ENCODE assay signal across 32 cellular contexts in the genomic region with DNA sequence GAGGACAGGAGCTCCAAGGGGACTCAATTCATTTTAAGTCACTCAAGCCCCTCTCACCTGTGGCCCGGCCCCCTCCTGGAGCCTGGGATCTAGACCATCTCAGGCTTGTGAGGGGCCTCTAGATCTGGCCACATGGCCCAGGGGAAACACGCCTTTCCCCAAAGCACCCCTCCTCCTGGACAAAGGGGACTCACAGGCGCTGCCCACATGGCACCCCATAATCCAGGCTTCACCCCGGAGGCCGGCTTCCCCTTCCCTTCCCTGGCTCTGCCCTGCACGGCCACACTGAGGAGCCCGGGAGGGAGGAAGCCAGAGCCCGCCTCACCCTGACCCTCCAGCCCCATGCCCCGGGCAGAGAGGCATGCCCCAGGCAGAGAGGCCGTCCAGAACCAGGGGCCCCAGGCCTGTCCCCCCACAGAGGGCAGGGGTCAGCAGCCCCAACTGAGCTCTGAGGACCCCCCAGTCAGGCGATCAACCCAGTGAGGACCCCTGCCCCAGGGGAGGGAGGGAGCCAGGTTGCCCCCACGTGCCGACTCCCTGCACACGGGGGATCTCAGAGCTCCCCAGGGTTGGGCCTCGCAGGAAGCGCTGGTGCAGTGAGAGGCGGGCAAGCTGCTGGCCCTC. TPM values are rescaled to one million over a fixed set of nuclear protein-coding genes. Genes with fewer than 3 reads are reported as not detected.
"Had no signal": no experiment of that assay in that cellular context is flagged by ENCODE, and none has a peak within 500 bp of the region (broad histone marks: within the 10 kb centered on the region; RNA-seq: fewer than 3 reads in every experiment).

No MANE protein-coding gene starts in this region.

- H3K9me3 ChIP-seq: breast epithelium, esophagus muscularis mucosa, heart right ventricle, left lung, lower lobe of right lung, neutrophil, ovary, sigmoid colon, stomach, thyroid gland, upper lobe of right lung had no signal

- H3K27ac ChIP-seq: breast epithelium, esophagus muscularis mucosa, heart right ventricle, left lung, lower lobe of right lung, neutrophil, ovary, sigmoid colon, stomach, thyroid gland, upper lobe of right lung had no signal

- H3K27ac Mint-ChIP-seq: activated CD4-positive, alpha-beta memory T cell treated with anti-CD3 and anti-CD28 coated beads, Interleukin-2, amount 10 ng/mL, durations not matched to agents 7 days and 5 days; activated CD4-positive, alpha-beta T cell treated with anti-CD3 and anti-CD28 coated beads, Interleukin-2, amount 10 ng/mL, durations not matched to agents 24 days and 14 days; activated naive CD4-positive, alpha-beta T cell treated with anti-CD3 and anti-CD28 coated beads, Interleukin-2, amount 50 U/mL, for 24 hours; activated naive CD8-positive, alpha-beta T cell treated with anti-CD3 and anti-CD28 coated beads, Interleukin-2, amount 50 U/mL, for 24 hours; activated T-cell treated with anti-CD3 and anti-CD28 coated beads, Interleukin-2, amount 50 U/mL, for 24 hours; activated T-helper 17 cell treated with anti-CD3 and anti-CD28 coated beads, Interleukin-2, amount 50 U/mL, for 72 hours; dendritic cell treated with granulocyte-macrophage colony-stimulating factor and Interleukin-4, amounts not matched to agents 40 ng/mL and 50 ng/mL, for 4 days; natural killer cell treated with Interleukin-12 subunit alpha and Interleukin-12 subunit beta and Interleukin-15 and Interleukin-18, amount 100 ng/mL, for 72 hours; progenitor cell of endocrine pancreas; stimulated activated effector memory CD8-positive, alpha-beta T cell treated with anti-CD3 and anti-CD28 coated beads, Interleukin-12 subunit alpha, Interleukin-12 subunit beta, amount 100 ng/mL, for 72 hours had no signal

- H3K36me3 ChIP-seq: breast epithelium, esophagus muscularis mucosa, heart right ventricle, left lung, lower lobe of right lung, neutrophil, ovary, sigmoid colon, stomach, thyroid gland, upper lobe of right lung had no signal

- ATAC-seq: activated naive CD8-positive, alpha-beta T cell treated with anti-CD3 and anti-CD28 coated beads, Interleukin-2, amount 50 U/mL, for 24 hours; activated T-helper 17 cell treated with anti-CD3 and anti-CD28 coated beads, Interleukin-2, amount 50 U/mL, for 72 hours; heart right ventricle; left lung; lower lobe of right lung; stimulated activated effector memory CD8-positive, alpha-beta T cell treated with anti-CD3 and anti-CD28 coated beads, Interleukin-12 subunit alpha, Interleukin-12 subunit beta, amount 100 ng/mL, for 72 hours; upper lobe of right lung had no signal

- H3K4me1 ChIP-seq: breast epithelium, esophagus muscularis mucosa, heart right ventricle, left lung, lower lobe of right lung, sigmoid colon, upper lobe of right lung had no signal

- H3K36me3 Mint-ChIP-seq: activated naive CD4-positive, alpha-beta T cell treated with anti-CD3 and anti-CD28 coated beads, Interleukin-2, amount 50 U/mL, for 24 hours; natural killer cell treated with Interleukin-12 subunit alpha and Interleukin-12 subunit beta and Interleukin-15 and Interleukin-18, amount 100 ng/mL, for 72 hours; stimulated activated effector memory CD8-positive, alpha-beta T cell treated with anti-CD3 and anti-CD28 coated beads, Interleukin-12 subunit alpha, Interleukin-12 subunit beta, amount 100 ng/mL, for 72 hours had no signal

- DNase-seq: activated CD4-positive, alpha-beta memory T cell treated with anti-CD3 and anti-CD28 coated beads, Interleukin-2, amount 10 ng/mL, durations not matched to agents 7 days and 5 days; activated CD4-positive, alpha-beta T cell treated with anti-CD3 and anti-CD28 coated beads, Interleukin-2, amount 10 ng/mL, durations not matched to agents 24 days and 14 days; activated CD4-positive, CD25-positive, alpha-beta regulatory T cell treated with anti-CD3 and anti-CD28 coated beads, Interleukin-2, amount 50 U/mL, for 72 hours; activated CD8-positive, alpha-beta memory T cell treated with anti-CD3 and anti-CD28 coated beads, Interleukin-2, amount 50 U/mL, for 48 hours; activated naive CD8-positive, alpha-beta T cell treated with anti-CD3 and anti-CD28 coated beads, Interleukin-2, amount 50 U/mL, for 24 hours; activated T-cell treated with anti-CD3 and anti-CD28 coated beads, Interleukin-2, amount 50 U/mL, for 24 hours; central memory CD4-positive, alpha-beta T cell; foreskin melanocyte; heart right ventricle; left lung; lower lobe of right lung; mesenchymal stem cell; ovary; sigmoid colon; small intestine; stimulated activated CD4-positive, alpha-beta T cell treated with anti-CD3 and anti-CD28 coated beads, Interleukin-4, amount 100 ng/mL, for 24 hours; stomach; T-helper 2 cell; thyroid gland; upper lobe of right lung had no signal

- H3K4me3 ChIP-seq: breast epithelium, esophagus muscularis mucosa, heart right ventricle, left lung, lower lobe of right lung, ovary, sigmoid colon, stomach, thyroid gland, upper lobe of right lung had no signal

- H3K9me3 Mint-ChIP-seq: activated CD4-positive, alpha-beta memory T cell treated with anti-CD3 and anti-CD28 coated beads, Interleukin-2, amount 10 ng/mL, durations not matched to agents 7 days and 5 days; activated CD4-positive, alpha-beta T cell treated with anti-CD3 and anti-CD28 coated beads, Interleukin-2, amount 10 ng/mL, durations not matched to agents 24 days and 14 days; activated naive CD4-positive, alpha-beta T cell treated with anti-CD3 and anti-CD28 coated beads, Interleukin-2, amount 50 U/mL, for 24 hours; activated naive CD8-positive, alpha-beta T cell treated with anti-CD3 and anti-CD28 coated beads, Interleukin-2, amount 50 U/mL, for 24 hours; activated T-cell treated with anti-CD3 and anti-CD28 coated beads, Interleukin-2, amount 50 U/mL, for 24 hours; activated T-helper 17 cell treated with anti-CD3 and anti-CD28 coated beads, Interleukin-2, amount 50 U/mL, for 72 hours; dendritic cell treated with granulocyte-macrophage colony-stimulating factor and Interleukin-4, amounts not matched to agents 40 ng/mL and 50 ng/mL, for 4 days; natural killer cell treated with Interleukin-12 subunit alpha and Interleukin-12 subunit beta and Interleukin-15 and Interleukin-18, amount 100 ng/mL, for 72 hours; stimulated activated effector memory CD8-positive, alpha-beta T cell treated with anti-CD3 and anti-CD28 coated beads, Interleukin-12 subunit alpha, Interleukin-12 subunit beta, amount 100 ng/mL, for 72 hours had no signal

- H3K27me3 ChIP-seq: ovary, thyroid gland had no signal

- FAIRE-seq: islet of Langerhans, small intestine had no signal

- H3K4me1 Mint-ChIP-seq: activated CD4-positive, alpha-beta memory T cell treated with anti-CD3 and anti-CD28 coated beads, Interleukin-2, amount 10 ng/mL, durations not matched to agents 7 days and 5 days; activated CD4-positive, alpha-beta T cell treated with anti-CD3 and anti-CD28 coated beads, Interleukin-2, amount 10 ng/mL, durations not matched to agents 24 days and 14 days; activated naive CD4-positive, alpha-beta T cell treated with anti-CD3 and anti-CD28 coated beads, Interleukin-2, amount 50 U/mL, for 24 hours; activated naive CD8-positive, alpha-beta T cell treated with anti-CD3 and anti-CD28 coated beads, Interleukin-2, amount 50 U/mL, for 24 hours; activated T-helper 17 cell treated with anti-CD3 and anti-CD28 coated beads, Interleukin-2, amount 50 U/mL, for 72 hours; stimulated activated effector memory CD8-positive, alpha-beta T cell treated with anti-CD3 and anti-CD28 coated beads, Interleukin-12 subunit alpha, Interleukin-12 subunit beta, amount 100 ng/mL, for 72 hours had no signal

- H3K4me3 Mint-ChIP-seq: activated CD4-positive, alpha-beta memory T cell treated with anti-CD3 and anti-CD28 coated beads, Interleukin-2, amount 10 ng/mL, durations not matched to agents 7 days and 5 days; activated CD4-positive, alpha-beta T cell treated with anti-CD3 and anti-CD28 coated beads, Interleukin-2, amount 10 ng/mL, durations not matched to agents 24 days and 14 days; activated naive CD4-positive, alpha-beta T cell treated with anti-CD3 and anti-CD28 coated beads, Interleukin-2, amount 50 U/mL, for 24 hours; activated naive CD8-positive, alpha-beta T cell treated with anti-CD3 and anti-CD28 coated beads, Interleukin-2, amount 50 U/mL, for 24 hours; activated T-cell treated with anti-CD3 and anti-CD28 coated beads, Interleukin-2, amount 50 U/mL, for 24 hours; activated T-helper 17 cell treated with anti-CD3 and anti-CD28 coated beads, Interleukin-2, amount 50 U/mL, for 72 hours; dendritic cell treated with granulocyte-macrophage colony-stimulating factor and Interleukin-4, amounts not matched to agents 40 ng/mL and 50 ng/mL, for 4 days; natural killer cell treated with Interleukin-12 subunit alpha and Interleukin-12 subunit beta and Interleukin-15 and Interleukin-18, amount 100 ng/mL, for 72 hours; stimulated activated effector memory CD8-positive, alpha-beta T cell treated with anti-CD3 and anti-CD28 coated beads, Interleukin-12 subunit alpha, Interleukin-12 subunit beta, amount 100 ng/mL, for 72 hours had no signal

RNA-seq across cellular contexts. Expression of gene HS3ST6, which starts 10.9 kb away (rescaled TPM):
- total RNA-seq: activated CD4-positive, alpha-beta memory T cell treated with anti-CD3 and anti-CD28 coated beads, Interleukin-2, amount 10 ng/mL, durations not matched to agents 7 days and 5 days; activated CD4-positive, alpha-beta T cell treated with anti-CD3 and anti-CD28 coated beads, Interleukin-2, amount 10 ng/mL, durations not matched to agents 24 days and 14 days; activated T-helper 17 cell treated with anti-CD3 and anti-CD28 coated beads, Interleukin-2, amount 50 U/mL, for 72 hours; breast epithelium; esophagus muscularis mucosa; glomerular endothelial cell; heart right ventricle; mononuclear cell; natural killer cell treated with Interleukin-12 subunit alpha and Interleukin-12 subunit beta and Interleukin-15 and Interleukin-18, amount 100 ng/mL, for 72 hours; sigmoid colon; stomach; upper lobe of right lung had no signal
- polyA plus RNA-seq: ovary had no signal

RNA-seq across cellular contexts. Expression of gene MEIOB, which starts 35.4 kb away (rescaled TPM):
- total RNA-seq: activated CD4-positive, alpha-beta T cell treated with anti-CD3 and anti-CD28 coated beads, Interleukin-2, amount 10 ng/mL, durations not matched to agents 24 days and 14 days; breast epithelium; esophagus muscularis mucosa; heart right ventricle; left lung; lower lobe of right lung; mononuclear cell; natural killer cell treated with Interleukin-12 subunit alpha and Interleukin-12 subunit beta and Interleukin-15 and Interleukin-18, amount 100 ng/mL, for 72 hours; progenitor cell of endocrine pancreas; sigmoid colon; stomach; upper lobe of right lung had no signal
- polyA plus RNA-seq: heart right ventricle had no signal

RNA-seq across cellular contexts. Expression of gene RPL3L, which starts 47.2 kb away (rescaled TPM):
- total RNA-seq: activated CD4-positive, alpha-beta memory T cell treated with anti-CD3 and anti-CD28 coated beads, Interleukin-2, amount 10 ng/mL, durations not matched to agents 7 days and 5 days; breast epithelium; esophagus muscularis mucosa; glomerular endothelial cell; lower lobe of right lung; mononuclear cell; ovary; progenitor cell of endocrine pancreas; sigmoid colon; stomach; thyroid gland; upper lobe of right lung had no signal
- polyA plus RNA-seq: ovary had no signal
